9 cellular contexts compared by ENCODE assay signal in the genomic region with DNA sequence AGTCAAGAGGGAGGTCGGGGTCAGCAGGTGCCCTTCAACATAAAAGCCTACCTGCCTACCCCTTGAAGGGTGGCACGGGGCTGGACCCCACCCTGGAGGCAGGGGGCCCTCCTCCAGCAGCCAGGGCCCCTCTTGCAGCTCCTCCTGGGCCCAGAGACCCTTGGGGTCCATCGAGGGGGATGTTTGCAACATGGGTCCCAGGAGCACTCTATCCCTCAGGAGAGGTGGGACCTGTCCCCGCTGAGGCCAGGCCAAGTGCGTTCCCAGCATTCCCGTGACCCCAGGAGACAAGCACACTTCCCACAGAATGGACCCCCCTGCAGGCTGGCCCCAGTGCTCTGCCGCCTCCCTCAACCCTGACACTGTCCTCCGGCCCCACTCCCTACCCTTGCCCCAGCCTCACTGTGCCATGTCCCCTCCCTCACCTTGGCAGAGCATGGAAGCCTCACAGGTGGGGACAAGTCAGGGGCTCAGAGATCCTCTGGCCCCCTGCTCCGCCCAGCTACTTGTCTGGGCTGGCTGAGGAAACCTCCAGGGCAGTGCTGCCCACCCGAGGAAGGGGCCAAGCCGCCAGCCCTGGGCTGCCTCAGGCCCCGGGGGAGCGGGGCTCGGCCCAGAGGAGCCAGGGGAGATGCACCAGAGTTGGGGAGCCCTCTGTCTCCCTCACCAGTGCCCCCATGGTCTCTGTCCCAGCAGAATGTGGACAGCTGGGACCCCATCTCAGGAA. TPM values are rescaled to one million over a fixed set of nuclear protein-coding genes. Genes with fewer than 3 reads are reported as not detected.
DNase-seq lines count a peak whose midpoint lies in the region; ATAC-seq, FAIRE-seq and TF ChIP-seq lines count a peak whose summit lies in the region.
"Had no signal": no experiment of that assay in that cellular context is flagged by ENCODE, and none has a peak within 500 bp of the region (broad histone marks: within the 10 kb centered on the region; RNA-seq: fewer than 3 reads in every experiment).

No MANE protein-coding gene starts in this region.

- no peak for TF ChIP-seq POLR2A in K562 (conservative IDR thresholded peaks at IDR 0.05)
- no peak for TF ChIP-seq POLR2A in spleen (IDR thresholded peaks at IDR 0.05)

- H2AFZ ChIP-seq in Loucy (ENCODE audit: low read length) (no peak overlapping the region), K562 (ENCODE audit: low read depth, low read length) (no peak overlapping the region)

- H3K27ac ChIP-seq in K562 (ENCODE audit: extremely low read depth, low read depth, low read length) (no peak overlapping the region), layer of hippocampus (ENCODE audit: low read depth, low read length) (peak overlapping the region; percentile 85), spleen (peak overlapping the region; percentile 47 to 99 (median 98))

- H4K20me1 ChIP-seq in Loucy (ENCODE audit: insufficient read depth, low read length, poor library complexity, severe bottlenecking) (peaks cover 51% of the 10 kb centered on the region), K562 (replicated peaks; ENCODE audit: control insufficient read depth, insufficient read depth, low read length) (no peaks in the 10 kb centered on the region)

- H3K9ac ChIP-seq in Loucy (ENCODE audit: low read depth, low read length, poor library complexity, severe bottlenecking) (peak overlapping the region; percentile 79), K562 (ENCODE audit: insufficient read depth in 1 of 2, low read depth in 2 of 2, low read length in 2 of 2) (peak overlapping the region in 1 of 2 experiments; percentile 93; a peak in 2 of 4 replicates)

- H3F3A ChIP-seq in Loucy (ENCODE audit: low read depth): no peaks in the 10 kb centered on the region

- H3K9me3 ChIP-seq in Loucy (ENCODE audit: insufficient read depth, low read depth, low read length) (no peaks in the 10 kb centered on the region), K562 (replicated peaks; ENCODE audit: control insufficient read depth, insufficient read depth, low read depth, low read length) (no peaks in the 10 kb centered on the region), spleen (no peaks in the 10 kb centered on the region)

- no TSS peak for BruUV-seq in K562 (replicated peaks; lab: Mats Ljungman, UMichigan)

- no peak for ATAC-seq in K562

- POLR2A ChIA-PET in K562 (lab: Yijun Ruan, JAX): interaction anchor here (0.6 to 1.8 kb wide), 3 partner anchors 10 to 192 kb away, joined by 3 to 7 read pairs (median 3); no protein-coding TSS in a partner anchor

- TF ChIP-seq CTCF in Loucy (conservative IDR thresholded peaks at IDR 0.05; ENCODE audit: low read length) (no peak), K562 (IDR thresholded peaks at IDR 0.05 in 2 of 3, conservative IDR thresholded peaks at IDR 0.05 in 1 of 3; ENCODE audit: insufficient read depth in 2 of 3, low read depth in 1 of 3, low read length in 3 of 3) (no peak), spleen (IDR thresholded peaks at IDR 0.05 in 8 of 11, conservative IDR thresholded peaks at IDR 0.05 in 3 of 11) (no peak)

- H3K4me1 ChIP-seq in Loucy (ENCODE audit: insufficient read depth, low read length, poor library complexity, severe bottlenecking): peaks cover 22% of the 10 kb centered on the region
- H3K4me1 ChIP-seq in K562 (replicated peaks in 1 of 2; ENCODE audit: control insufficient read depth in 2 of 2, insufficient read depth in 2 of 2, low read length in 2 of 2): peaks cover 9 to 75% of the 10 kb centered on the region in 2 experiments; a peak in 4 of 5 replicates
- H3K4me1 ChIP-seq in spleen: peaks cover 51 to 87% (median 82%) of the 10 kb centered on the region in 6 donors

- no peaks in the 10 kb centered on the region for H3K9me2 ChIP-seq in Loucy (replicated peaks; ENCODE audit: low read depth, low read length)

- H3K79me2 ChIP-seq in Loucy (ENCODE audit: insufficient read depth, low read length) (peaks cover 58% of the 10 kb centered on the region), K562 (ENCODE audit: control insufficient read depth, insufficient read depth, low read length) (peaks cover 5% of the 10 kb centered on the region; the same call in 1 of the 3 replicates)

- CTCF ChIA-PET in K562 (lab: Yijun Ruan, JAX; ENCODE audit: low intra/inter-chr PET ratio): no interaction called here

- H3K36me3 ChIP-seq in Loucy (ENCODE audit: insufficient read depth, low read length) (peaks cover 9% of the 10 kb centered on the region; the same call in 1 of the 2 replicates), K562 (ENCODE audit: control insufficient read depth, insufficient read depth, low read length) (no peaks in the 10 kb centered on the region), spleen (peaks cover 0 to 56% (median 22%) of the 10 kb centered on the region in 6 donors)

- no peak for FAIRE-seq in K562 (lab: Jason Lieb, UNC)

- no peak for TF ChIP-seq RAD21 in K562 (CRISPR knock-in tag; conservative IDR thresholded peaks at IDR 0.05 in 1 of 2, IDR thresholded peaks at IDR 0.05 in 1 of 2)

- WGBS in K562 (ENCODE audit: insufficient coverage, low coverage, missing lambda C conversion rate): 84% methylated on average over 14 of the region's 14 CpGs
- 69 to 93% (median 83%) methylated on average over 8 to 14 of the region's 14 CpGs for WGBS in spleen, 5 donors

- H3K4me2 ChIP-seq in Loucy (ENCODE audit: low read depth, low read length, poor library complexity, severe bottlenecking): peak overlapping the region; percentile 87
- H3K4me2 ChIP-seq in K562 (ENCODE audit: insufficient read depth, low read length): peak overlapping the region; percentile 77; the same call in 1 of the 2 replicates

- DNase-seq in K562 (ENCODE audit: extremely low read depth in 1 of 4, low spot score in 3 of 4) (no peak), spleen (peak; percentile 78), RKO (ENCODE audit: low spot score) (no peak), NCI-H146 treated with DMSO at 0.1 percent for 48 hours (lab: John Stamatoyannopoulos, UW; ENCODE audit: unreplicated experiment) (no peak), DMS79 treated with DMSO at 0.1 percent for 48 hours (lab: John Stamatoyannopoulos, UW) (no peak)
- DNase-seq: dermis blood vessel endothelial cell, RPMI8226 had no signal

- no peaks in the 10 kb centered on the region for H3K9me1 ChIP-seq in K562 (ENCODE audit: control insufficient read depth, insufficient read depth, low read length)

- no peak for TF ChIP-seq EP300 in K562 (IDR thresholded peaks at IDR 0.05; ENCODE audit: low read length)

- in situ Hi-C loops in K562 (cut with MboI): no loop called here

- intact Hi-C loops in K562 (cut with micrococcal nuclease) (loop anchor here (5.0 kb wide), 1 partner anchor 158 kb away; the partner anchor contains the start of genes CFAP99 and ZFYVE28), spleen (cut with DNase I; ENCODE audit: low total_unique reads) (loop anchor here (10.0 kb wide), 1 partner anchor 155 kb away; the partner anchor contains the start of genes CFAP99 and ZFYVE28)

- H3K27me3 ChIP-seq in Loucy (ENCODE audit: insufficient read depth, low read length, poor library complexity, severe bottlenecking) (no peaks in the 10 kb centered on the region), K562 (ENCODE audit: control insufficient read depth in 2 of 2, insufficient read depth in 2 of 2, low read length in 2 of 2) (no peaks in the 10 kb centered on the region), layer of hippocampus (ENCODE audit: control insufficient read depth, insufficient read depth, low read length) (no peaks in the 10 kb centered on the region), spleen (replicated peaks in 1 of 7) (no peaks in the 10 kb centered on the region)

- H3K4me3 ChIP-seq in Loucy (ENCODE audit: low read length, poor library complexity, severe bottlenecking) (peak overlapping the region; percentile 92), K562 (no peak overlapping the region), spleen (peak overlapping the region in 7 of 8 donors; percentile 93 to 99 (median 98))

RNA-seq across cellular contexts. Expression of gene MXD4, which starts 2.2 kb away (rescaled TPM):
- total RNA-seq in K562 (2011; cell fraction: chromatin; rRNA removed; ENCODE audit: low replicate concordance): 28.6 and 67.2 TPM in 2 replicates
- 27.8 and 29.2 TPM in 2 replicates for total RNA-seq in K562 (2011; cell fraction: nucleolus; rRNA removed)
- 20.9 and 26.7 TPM in 2 replicates for total RNA-seq in K562 (2011; cell fraction: nucleoplasm; rRNA removed)
- total RNA-seq in K562 (2014; rRNA removed) (8.8 and 11.2 TPM in 2 replicates), K562 (2014; rRNA removed; fragmentation: Illumina TruSeq; extraction: Trizol) (1.3 and 1.7 TPM in 2 replicates), K562 (2015; rRNA removed; fragmentation: Illumina TruSeq; extraction: Trizol) (5.9 and 6.1 TPM in 2 replicates), K562 (2021) (13.5 and 14.0 TPM in 2 replicates), spleen (100 to 1,000 TPM in 5 of 7 donors, 10 to 100 TPM in 2; 51.8 to 128 (median 112) TPM)
- polyA plus RNA-seq in K562 (2011; rRNA removed) (9.1 and 14.4 TPM in 2 replicates), K562 (2014; fragmentation: Illumina TruSeq; extraction: Trizol) (4.4 and 7.0 TPM in 2 replicates), K562 (2014; fragmentation: Nextera tagmentation; extraction: Ambion mirVana) (under 1 TPM; 0.06 to 0.29 TPM), K562 (2014; rRNA removed) (8.9 and 10.2 TPM in 2 replicates), spleen (100 to 1,000 TPM in 1 of 3 donors, 10 to 100 TPM in 2; 36.0 to 103 (median 38.4) TPM)
- polyA plus RNA-seq in K562 (2011; cell fraction: cytosol; rRNA removed): 10.3 and 17.4 TPM in 2 replicates
- polyA plus RNA-seq in K562 (2011; cell fraction: nucleus; rRNA removed): 49.5 and 56.9 TPM in 2 replicates
- 9.3 and 17.8 TPM in 2 replicates for polyA plus RNA-seq in K562 (2012)
- polyA minus RNA-seq in K562 (2011; rRNA and poly(A)+ RNA removed): 3.4 and 3.6 TPM in 2 replicates
- 4.6 and 8.3 TPM in 2 replicates for polyA minus RNA-seq in K562 (2011; cell fraction: cytosol; rRNA and poly(A)+ RNA removed)
- 13.1 and 22.0 TPM in 2 replicates for polyA minus RNA-seq in K562 (2011; cell fraction: nucleus; rRNA and poly(A)+ RNA removed)

RNA-seq across cellular contexts. Expression of gene HAUS3, which starts 17.8 kb away (rescaled TPM):
- total RNA-seq in K562 (2011; cell fraction: chromatin; rRNA removed; ENCODE audit: low replicate concordance): 10.9 and 54.8 TPM in 2 replicates
- total RNA-seq in K562 (2011; cell fraction: nucleolus; rRNA removed): 8.7 and 12.0 TPM in 2 replicates
- total RNA-seq in K562 (2011; cell fraction: nucleoplasm; rRNA removed): 17.7 and 23.4 TPM in 2 replicates
- total RNA-seq in K562 (2014; rRNA removed): 14.9 and 15.8 TPM in 2 replicates
- 25.7 and 29.2 TPM in 2 replicates for total RNA-seq in K562 (2014; rRNA removed; fragmentation: Illumina TruSeq; extraction: Trizol)
- total RNA-seq in K562 (2015; rRNA removed; fragmentation: Illumina TruSeq; extraction: Trizol): 20.1 and 22.3 TPM in 2 replicates
- 19.8 and 20.0 TPM in 2 replicates for total RNA-seq in K562 (2021)
- 15.3 and 21.5 TPM in 2 replicates for polyA plus RNA-seq in K562 (2011; rRNA removed)
- 6.7 and 9.4 TPM in 2 replicates for polyA plus RNA-seq in K562 (2011; cell fraction: cytosol; rRNA removed)
- 15.3 and 17.4 TPM in 2 replicates for polyA plus RNA-seq in K562 (2011; cell fraction: nucleus; rRNA removed)
- 15.3 and 16.2 TPM in 2 replicates for polyA plus RNA-seq in K562 (2012)
- 18.7 and 22.3 TPM in 2 replicates for polyA plus RNA-seq in K562 (2014; fragmentation: Illumina TruSeq; extraction: Trizol)
- 1 to 10 TPM; 8.9 to 9.6 TPM for polyA plus RNA-seq in K562 (2014; fragmentation: Nextera tagmentation; extraction: Ambion mirVana)
- polyA plus RNA-seq in K562 (2014; rRNA removed): 22.8 and 25.0 TPM in 2 replicates
- 12.1 and 15.7 TPM in 2 replicates for polyA minus RNA-seq in K562 (2011; rRNA and poly(A)+ RNA removed)
- polyA minus RNA-seq in K562 (2011; cell fraction: cytosol; rRNA and poly(A)+ RNA removed): 5.9 and 8.2 TPM in 2 replicates
- 8.5 and 14.3 TPM in 2 replicates for polyA minus RNA-seq in K562 (2011; cell fraction: nucleus; rRNA and poly(A)+ RNA removed)
- 10 to 100 TPM; 16.2 to 22.4 (median 19.2) TPM for total RNA-seq in spleen
- 10 to 100 TPM; 10.3 to 15.0 (median 13.0) TPM for polyA plus RNA-seq in spleen

RNA-seq across cellular contexts. Expression of gene POLN, which starts 17.8 kb away (rescaled TPM):
- total RNA-seq in K562 (2011; cell fraction: chromatin; rRNA removed; ENCODE audit: low replicate concordance): 3.2 and 4.6 TPM in 2 replicates
- 0.33 and 0.39 TPM in 2 replicates for total RNA-seq in K562 (2011; cell fraction: nucleolus; rRNA removed)
- 0.37 and 1.5 TPM in 2 replicates for total RNA-seq in K562 (2011; cell fraction: nucleoplasm; rRNA removed)
- 0.09 and 0.16 TPM in 2 replicates for total RNA-seq in K562 (2014; rRNA removed)
- total RNA-seq in K562 (2014; rRNA removed; fragmentation: Illumina TruSeq; extraction: Trizol): 0.47 and 0.70 TPM in 2 replicates
- total RNA-seq in K562 (2015; rRNA removed; fragmentation: Illumina TruSeq; extraction: Trizol): 0.72 and 0.91 TPM in 2 replicates
- total RNA-seq in K562 (2021): 0.45 and 0.58 TPM in 2 replicates
- polyA plus RNA-seq in K562 (2011; rRNA removed): 0.54 and 0.70 TPM in 2 replicates
- polyA plus RNA-seq in K562 (2011; cell fraction: cytosol; rRNA removed): 0.12 and 0.25 TPM in 2 replicates
- polyA plus RNA-seq in K562 (2011; cell fraction: nucleus; rRNA removed): 0.40 and 1.5 TPM in 2 replicates
- 0.33 and 1.5 TPM in 2 replicates for polyA plus RNA-seq in K562 (2012)
- polyA plus RNA-seq in K562 (2014; fragmentation: Illumina TruSeq; extraction: Trizol): 0.15 and 0.33 TPM in 2 replicates
- under 1 TPM; 0.08 to 0.25 TPM for polyA plus RNA-seq in K562 (2014; fragmentation: Nextera tagmentation; extraction: Ambion mirVana)
- polyA plus RNA-seq in K562 (2014; rRNA removed): 0.32 and 0.46 TPM in 2 replicates
- 1.2 and 2.1 TPM in 2 replicates for polyA minus RNA-seq in K562 (2011; rRNA and poly(A)+ RNA removed)
- 0.73 TPM in 1 of 2 replicates, not detected in the other for polyA minus RNA-seq in K562 (2011; cell fraction: cytosol; rRNA and poly(A)+ RNA removed)
- polyA minus RNA-seq in K562 (2011; cell fraction: nucleus; rRNA and poly(A)+ RNA removed): 0.40 and 0.56 TPM in 2 replicates
- 1 to 10 TPM; 1.9 to 3.5 (median 2.9) TPM for total RNA-seq in spleen
- polyA plus RNA-seq in spleen: 1 to 10 TPM; 1.2 to 1.5 (median 1.5) TPM
